In the genomic region with DNA sequence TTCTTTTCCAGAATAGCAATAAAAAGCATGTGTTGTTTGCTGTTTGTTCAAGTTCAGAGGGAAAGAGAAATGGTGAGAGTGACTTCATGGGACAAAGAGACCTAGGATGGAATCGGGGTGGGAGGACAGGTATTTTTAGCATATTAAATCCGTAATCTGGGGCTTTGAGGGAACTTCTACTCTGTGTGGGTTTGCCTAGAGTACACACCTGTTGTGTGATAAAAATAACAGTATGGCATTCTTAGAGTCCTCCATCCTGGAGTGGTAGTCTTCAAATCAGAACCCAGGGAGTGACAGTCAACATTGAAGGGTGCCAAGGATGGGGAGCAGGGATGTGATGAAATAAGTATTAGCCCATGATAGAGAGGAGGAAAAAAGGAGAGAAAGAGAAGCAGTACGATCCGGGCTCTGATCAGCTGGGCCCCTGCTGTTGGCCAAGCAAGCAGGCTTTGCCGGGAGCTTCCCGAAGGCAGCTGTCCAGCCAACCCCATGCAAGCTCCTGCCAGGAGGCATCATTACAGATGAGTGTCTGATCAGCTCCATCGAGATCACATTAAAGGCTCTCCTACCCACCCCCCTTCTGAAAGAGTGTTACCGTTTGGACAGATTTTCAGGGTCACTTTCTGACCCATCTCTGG, we compare ENCODE assay signal across 20 cellular contexts.
DNase-seq lines count a peak whose midpoint lies in the region; TF ChIP-seq lines count a peak whose summit lies in the region.
"Had no signal": no experiment of that assay in that cellular context is flagged by ENCODE, and none has a peak within 500 bp of the region (broad histone marks: within the 10 kb centered on the region; RNA-seq: fewer than 3 reads in every experiment).

No MANE protein-coding gene starts in this region.

- H3K27me3 Mint-ChIP-seq in neural progenitor cell (ENCODE audit: insufficient read depth, low read depth), result peaks cover 4% of the 10 kb centered on the region

- TF ChIP-seq CTCF in neural progenitor cell (IDR thresholded peaks at IDR 0.05) (no peak), A673 (conservative IDR thresholded peaks at IDR 0.05; ENCODE audit: low read depth, low read length) (no peak)

- H3K4me2 ChIP-seq in BLaER1 treated with 17β-estradiol and CSF1 and Interleukin-3, amounts not matched to agents 10 nM and 100 nM, result peak overlapping the region in 6 of 11 experiments; percentile 53 to 85 (median 72); a peak in 8 of 22 replicates
- no peak overlapping the region for H3K4me2 ChIP-seq in neural progenitor cell
- H3K4me2 ChIP-seq: PC-9 had no signal

- no TSS peak for BruUV-seq in A673 (replicated peaks; lab: Mats Ljungman, UMichigan)

- intact Hi-C loops in A673 (cut with micrococcal nuclease; ENCODE audit: unreplicated experiment), result no loop called here

- H3K9me3 ChIP-seq in BLaER1 treated with 17β-estradiol and CSF1 and Interleukin-3, amounts not matched to agents 10 nM and 100 nM (replicated peaks in 1 of 11), result peaks cover 7 to 16% (median 9%) of the 10 kb centered on the region in 11 experiments; a peak in 18 of 22 replicates
- H3K9me3 ChIP-seq in neural progenitor cell (ENCODE audit: low read depth) (peaks cover 5% of the 10 kb centered on the region), A673 (ENCODE audit: low read depth, low read length, poor library complexity, severe bottlenecking) (no peaks in the 10 kb centered on the region)
- H3K9me3 ChIP-seq: MG63, SJCRH30 had no signal

- peaks cover 8% of the 10 kb centered on the region for H3K4me1 Mint-ChIP-seq in neural progenitor cell

- no peak overlapping the region for H3K4me3 Mint-ChIP-seq in neural progenitor cell
- H3K4me3 Mint-ChIP-seq: CD8-positive, alpha-beta memory T cell had no signal

- no peaks in the 10 kb centered on the region for H4K20me1 ChIP-seq in BLaER1 treated with 17β-estradiol and CSF1 and Interleukin-3, amounts not matched to agents 10 nM and 100 nM
- H4K20me1 ChIP-seq in neural progenitor cell (ENCODE audit: low read depth), result no peaks in the 10 kb centered on the region

- peak overlapping the region in 5 of 11 experiments; percentile 0 to 70 (median 64); a peak in 7 of 22 replicates for H3K27ac ChIP-seq in BLaER1 treated with 17β-estradiol and CSF1 and Interleukin-3, amounts not matched to agents 10 nM and 100 nM
- no peak overlapping the region for H3K27ac ChIP-seq in neural progenitor cell
- no peak overlapping the region for H3K27ac ChIP-seq in A673 (ENCODE audit: low read depth, low read length, poor library complexity, severe bottlenecking)
- H3K27ac ChIP-seq: PC-9, RWPE1, SJCRH30 had no signal

- H3K36me3 ChIP-seq in BLaER1 treated with 17β-estradiol and CSF1 and Interleukin-3, amounts not matched to agents 10 nM and 100 nM, result no peaks in the 10 kb centered on the region
- H3K36me3 ChIP-seq in neural progenitor cell (no peaks in the 10 kb centered on the region), A673 (ENCODE audit: insufficient read depth, low read length, poor library complexity, severe bottlenecking) (no peaks in the 10 kb centered on the region)
- H3K36me3 ChIP-seq: MG63, SJCRH30 had no signal

- no peaks in the 10 kb centered on the region for H3K79me2 ChIP-seq in neural progenitor cell (ENCODE audit: low read depth)

- no peak overlapping the region for H3K4me3 ChIP-seq in BLaER1 treated with 17β-estradiol and CSF1 and Interleukin-3, amounts not matched to agents 10 nM and 100 nM
- H3K4me3 ChIP-seq in neural progenitor cell (no peak overlapping the region), A673 (ENCODE audit: low read depth, low read length, poor library complexity, severe bottlenecking) (no peak overlapping the region)
- H3K4me3 ChIP-seq: MG63, PC-9, SJCRH30 had no signal

- peaks cover 3% of the 10 kb centered on the region for H3K36me3 Mint-ChIP-seq in neural progenitor cell
- H3K36me3 Mint-ChIP-seq: CD8-positive, alpha-beta memory T cell had no signal

- no peaks in the 10 kb centered on the region for H3K27me3 ChIP-seq in BLaER1 treated with 17β-estradiol and CSF1 and Interleukin-3, amounts not matched to agents 10 nM and 100 nM
- H3K27me3 ChIP-seq in neural progenitor cell (no peaks in the 10 kb centered on the region), A673 (replicated peaks; ENCODE audit: insufficient read depth, low read depth, low read length, poor library complexity) (peaks cover 19% of the 10 kb centered on the region)
- H3K27me3 ChIP-seq: SJCRH30 had no signal

- H3K9me3 Mint-ChIP-seq in neural progenitor cell, result peaks cover 6% of the 10 kb centered on the region

- no peak overlapping the region for H3K9ac ChIP-seq in BLaER1 treated with 17β-estradiol and CSF1 and Interleukin-3, amounts not matched to agents 10 nM and 100 nM
- no peak overlapping the region for H3K9ac ChIP-seq in neural progenitor cell

- H3K27ac Mint-ChIP-seq in neural progenitor cell, result no peak overlapping the region
- H3K27ac Mint-ChIP-seq: CD8-positive, alpha-beta memory T cell had no signal

- no peak overlapping the region for H2AFZ ChIP-seq in neural progenitor cell (replicated peaks)
- H2AFZ ChIP-seq: PC-9 had no signal

- CTCF ChIA-PET in A673 (lab: Charles Lee), result no interaction called here

- H3F3A ChIP-seq in neural progenitor cell (ENCODE audit: low read depth), result no peaks in the 10 kb centered on the region

- DNase-seq in NCI-H82 (lab: John Stamatoyannopoulos, UW) (peak; percentile 24), NCI-H82 treated with DMSO at 0.1 percent for 48 hours (lab: John Stamatoyannopoulos, UW; ENCODE audit: unreplicated experiment) (no peak), NCI-H1092 treated with DMSO at 0.1 percent for 48 hours (lab: John Stamatoyannopoulos, UW) (peak; percentile 34), neural progenitor cell (ENCODE audit: low spot score) (peak; percentile 12), HPDE6-E6E7 (ENCODE audit: extremely low spot score) (no peak), A673 (ENCODE audit: low spot score) (no peak)
- no peak for DNase-seq in stimulated activated CD4-positive, alpha-beta T cell treated with anti-CD3 and anti-CD28 coated beads, Interleukin-4, amount 100 ng/mL, for 1 hour
- DNase-seq: 8988T; CD8-positive, alpha-beta memory T cell; DMS79; IMR-90; MG63; NCI-H1048; NCI-H1694; NCI-H510A; NCI-H774; PC-9; SJCRH30 had no signal

- POLR2A ChIA-PET in A673 (lab: Charles Lee; ENCODE audit: low non-redundant PET), result no interaction called here

- peaks cover 14 to 34% (median 28%) of the 10 kb centered on the region in 10 experiments for H3K4me1 ChIP-seq in BLaER1 treated with 17β-estradiol and CSF1 and Interleukin-3, amounts not matched to agents 10 nM and 100 nM
- H3K4me1 ChIP-seq in neural progenitor cell, result peaks cover 10% of the 10 kb centered on the region
- H3K4me1 ChIP-seq in A673 (ENCODE audit: insufficient read depth, low read length, poor library complexity, severe bottlenecking), result no peaks in the 10 kb centered on the region
- H3K4me1 ChIP-seq: SJCRH30 had no signal

Comparison
In these comparisons a context has a peak if more than half of its experiments do, and no peak if none do; other contexts are left out.
1. DNase-seq: peak in NCI-H82 (single experiment), NCI-H1092 treated with DMSO at 0.1 percent for 48 hours (single experiment) and neural progenitor cell (single experiment); none in NCI-H82 treated with DMSO at 0.1 percent for 48 hours (single experiment), HPDE6-E6E7 (single experiment), stimulated activated CD4-positive, alpha-beta T cell treated with anti-CD3 and anti-CD28 coated beads, Interleukin-4, amount 100 ng/mL, for 1 hour (single experiment) and A673 (single experiment).